23 cellular contexts compared by ENCODE assay signal in the genomic region with DNA sequence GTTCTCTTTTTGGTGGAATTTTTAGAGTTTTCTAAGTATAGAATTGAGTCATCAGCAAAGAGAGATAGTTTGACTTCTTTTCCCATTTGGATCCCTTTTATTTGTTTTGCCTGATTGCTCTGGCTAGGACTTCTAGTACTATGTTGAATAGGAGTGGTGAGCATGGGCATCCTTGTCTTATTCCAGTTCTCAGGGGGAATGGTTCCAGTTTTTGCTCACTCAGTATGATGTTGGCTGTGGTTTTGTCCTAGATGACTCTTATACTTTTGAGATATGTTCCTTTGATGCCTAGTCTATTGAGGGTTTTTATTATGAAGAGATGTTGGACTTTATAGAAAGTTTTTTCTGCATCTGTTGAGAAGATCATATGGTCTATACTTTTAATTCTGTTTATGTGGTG.
DNase-seq lines count a peak whose midpoint lies in the region; ATAC-seq, FAIRE-seq and TF ChIP-seq lines count a peak whose summit lies in the region.
"Had no signal": no experiment of that assay in that cellular context is flagged by ENCODE, and none has a peak within 500 bp of the region (broad histone marks: within the 10 kb centered on the region; RNA-seq: fewer than 3 reads in every experiment).

No MANE protein-coding gene starts in this region.

- POLR2A ChIA-PET in CD4-positive, alpha-beta T cell (lab: Charles Lee) = no interaction called here

- FAIRE-seq in D721Med (lab: Jason Lieb, UNC) = no peak
- FAIRE-seq: A204.1, GM12878, H1 had no signal

- peak; percentile 57 for DNase-seq in NCI-H2171 treated with DMSO at 0.1 percent for 48 hours (lab: John Stamatoyannopoulos, UW)
- DNase-seq in NCI-H2171 (lab: John Stamatoyannopoulos, UW) = no peak
- peak; percentile 11 for DNase-seq in fibroblast of mammary gland (ENCODE audit: low read depth)
- peak; percentile 13 for DNase-seq in inferior parietal cortex (ENCODE audit: extremely low spot score)
- no peak for DNase-seq in D721Med (ENCODE audit: insufficient read length, low spot score)
- no peak for DNase-seq in DMS 273 (lab: John Stamatoyannopoulos, UW; ENCODE audit: unreplicated experiment)
- DNase-seq in CD4-positive, alpha-beta T cell = no peak
- no peak for DNase-seq in cerebellar nuclear complex (lab: John Stamatoyannopoulos, UW)
- DNase-seq: CD4-positive, CD25-positive, alpha-beta regulatory T cell; CD8-positive, alpha-beta memory T cell; DMS153; DND-41; EL; GDM1; H7; HCEC 1CT had no signal

- H3K27me3 ChIP-seq in CD4-positive, alpha-beta T cell (ENCODE audit: control insufficient read depth, insufficient read depth, low read length) = no peaks in the 10 kb centered on the region
- H3K27me3 ChIP-seq: BLaER1 had no signal

- TF ChIP-seq CTCF in fibroblast of mammary gland (conservative IDR thresholded peaks at IDR 0.05; ENCODE audit: control insufficient read depth, insufficient read depth, low read depth, low read length) (no peak), D721Med (IDR thresholded peaks at IDR 0.05; ENCODE audit: insufficient read depth, missing control alignments) (no peak)
- no peak for TF ChIP-seq CTCF in CD4-positive, alpha-beta T cell (IDR thresholded peaks at IDR 0.05)

- H3K4me1 Mint-ChIP-seq in CD4-positive, alpha-beta T cell (ENCODE audit: low read depth) = no peaks in the 10 kb centered on the region
- H3K4me1 Mint-ChIP-seq: B cell; CD4-positive, CD25-positive, alpha-beta regulatory T cell; CD8-positive, alpha-beta memory T cell had no signal

- no peak overlapping the region for H3K27ac ChIP-seq in CD4-positive, alpha-beta T cell (ENCODE audit: low read depth, low read length)
- H3K27ac ChIP-seq: 22Rv1, BLaER1, C4-2B had no signal

- CTCF ChIA-PET in CD4-positive, alpha-beta T cell (lab: Charles Lee) = no interaction called here

- intact Hi-C loops in CD4-positive, alpha-beta T cell (cut with DNase I, micrococcal nuclease) = no loop called here

- ATAC-seq in CD4-positive, alpha-beta T cell (ENCODE audit: poor library complexity) = no peak
- ATAC-seq: GM12878 had no signal

- H3K27ac Mint-ChIP-seq in CD4-positive, alpha-beta T cell = no peak overlapping the region
- H3K27ac Mint-ChIP-seq: B cell; CD8-positive, alpha-beta memory T cell had no signal

- no peak overlapping the region for H3K4me3 ChIP-seq in fibroblast of mammary gland (ENCODE audit: control insufficient read depth, low read depth, low read length)
- H3K4me3 ChIP-seq: BLaER1, GM12878 had no signal

- no peaks in the 10 kb centered on the region for H3K27me3 Mint-ChIP-seq in CD4-positive, alpha-beta T cell
- H3K27me3 Mint-ChIP-seq: B cell; CD4-positive, CD25-positive, alpha-beta regulatory T cell; CD8-positive, alpha-beta memory T cell had no signal

- H3K4me3 Mint-ChIP-seq in CD4-positive, alpha-beta T cell = no peak overlapping the region
- H3K4me3 Mint-ChIP-seq: B cell; CD4-positive, CD25-positive, alpha-beta regulatory T cell; CD8-positive, alpha-beta memory T cell had no signal

- peaks cover 45% of the 10 kb centered on the region for H3K36me3 Mint-ChIP-seq in CD4-positive, alpha-beta T cell (ENCODE audit: low read depth)

- no peaks in the 10 kb centered on the region for H3K9me3 ChIP-seq in CD4-positive, alpha-beta T cell (ENCODE audit: control insufficient read depth, low read length)

- peaks cover 9% of the 10 kb centered on the region for H3K9me3 Mint-ChIP-seq in CD4-positive, alpha-beta T cell

Comparison
In these comparisons a context has a peak if more than half of its experiments do, and no peak if none do; other contexts are left out.
1. DNase-seq: peak in NCI-H2171 treated with DMSO at 0.1 percent for 48 hours (single experiment), fibroblast of mammary gland (single experiment) and inferior parietal cortex (single experiment); none in NCI-H2171 (single experiment), D721Med (single experiment), DMS 273 (single experiment), CD4-positive, alpha-beta T cell (0 of 10) and cerebellar nuclear complex (0 of 2).